2 cellular contexts compared by ENCODE assay signal in the genomic region with DNA sequence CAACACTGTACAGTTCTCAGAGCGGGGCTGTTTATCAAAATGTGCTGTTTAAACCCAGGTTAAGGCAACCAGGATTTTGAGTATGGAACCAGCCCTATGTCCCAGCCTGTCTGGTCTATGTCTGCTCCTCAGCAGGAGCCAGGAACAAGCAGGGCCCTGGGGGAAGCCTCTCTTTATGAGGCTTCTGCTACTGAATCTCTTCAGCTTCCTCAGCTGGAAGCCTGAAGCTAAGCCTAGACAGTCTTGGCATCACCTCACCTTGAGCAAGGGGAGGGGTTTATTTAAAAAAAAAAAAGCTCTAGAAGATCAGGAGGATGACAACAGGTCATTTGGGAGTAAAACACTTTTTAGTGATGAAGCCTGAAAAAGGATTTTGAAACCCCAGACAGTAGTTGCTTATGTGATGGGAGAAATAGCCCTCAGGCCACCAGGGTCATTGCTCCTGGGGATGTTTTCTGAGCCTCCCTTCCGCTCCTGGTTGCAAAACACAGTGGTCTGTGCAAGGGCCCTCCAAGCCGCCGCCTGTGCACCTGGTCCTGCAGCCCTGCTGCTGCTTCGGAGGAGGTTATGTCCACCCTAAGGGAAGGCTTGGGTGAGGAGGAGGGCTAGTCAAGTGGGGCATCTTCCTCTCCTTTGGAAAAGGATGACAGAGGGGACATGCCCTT.
TF ChIP-seq lines count a peak whose summit lies in the region.

No MANE protein-coding gene starts in this region.

TF ChIP-seq in A549, 52 proteins besides CTCF, POLR2A, EP300 and RAD21:
- TF ChIP-seq HOXB5 (CRISPR knock-in tag; IDR thresholded peaks at IDR 0.05) (no peak), EHF (CRISPR knock-in tag; IDR thresholded peaks at IDR 0.05) (no peak), ESRRA (IDR thresholded peaks at IDR 0.05; ENCODE audit: borderline replicate concordance, low read length) (no peak), ZSCAN20 (CRISPR knock-in tag; IDR thresholded peaks at IDR 0.05) (no peak)
- TF ChIP-seq, protein P1, sequence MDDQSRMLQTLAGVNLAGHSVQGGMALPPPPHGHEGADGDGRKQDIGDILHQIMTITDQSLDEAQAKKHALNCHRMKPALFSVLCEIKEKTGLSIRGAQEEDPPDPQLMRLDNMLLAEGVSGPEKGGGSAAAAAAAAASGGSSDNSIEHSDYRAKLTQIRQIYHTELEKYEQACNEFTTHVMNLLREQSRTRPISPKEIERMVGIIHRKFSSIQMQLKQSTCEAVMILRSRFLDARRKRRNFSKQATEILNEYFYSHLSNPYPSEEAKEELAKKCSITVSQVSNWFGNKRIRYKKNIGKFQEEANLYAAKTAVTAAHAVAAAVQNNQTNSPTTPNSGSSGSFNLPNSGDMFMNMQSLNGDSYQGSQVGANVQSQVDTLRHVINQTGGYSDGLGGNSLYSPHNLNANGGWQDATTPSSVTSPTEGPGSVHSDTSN (IDR thresholded peaks at IDR 0.05), result no peak

TF ChIP-seq in IMR-90, 13 proteins besides CTCF, POLR2A, EP300 and RAD21:
- no peak for TF ChIP-seq MXI1 (IDR thresholded peaks at IDR 0.05; ENCODE audit: borderline replicate concordance, low read depth, low read length)
